1 cellular context compared by ENCODE assay signal in genomic region chr2:9617749-9618148, GRCh38.
TF ChIP-seq lines count a peak whose summit lies in the region.

No MANE protein-coding gene starts in this region.

TF ChIP-seq in HepG2, 621 proteins besides CTCF, POLR2A, EP300 and RAD21 (continued from another document):
- no peak for TF ChIP-seq SKIL (CRISPR knock-in tag; IDR thresholded peaks at IDR 0.05; ENCODE audit: borderline replicate concordance)
TF ChIP-seq in HepG2: peak in this region for 0.
